Comparison of ENCODE assay signal across 27 cellular contexts in the genomic region with DNA sequence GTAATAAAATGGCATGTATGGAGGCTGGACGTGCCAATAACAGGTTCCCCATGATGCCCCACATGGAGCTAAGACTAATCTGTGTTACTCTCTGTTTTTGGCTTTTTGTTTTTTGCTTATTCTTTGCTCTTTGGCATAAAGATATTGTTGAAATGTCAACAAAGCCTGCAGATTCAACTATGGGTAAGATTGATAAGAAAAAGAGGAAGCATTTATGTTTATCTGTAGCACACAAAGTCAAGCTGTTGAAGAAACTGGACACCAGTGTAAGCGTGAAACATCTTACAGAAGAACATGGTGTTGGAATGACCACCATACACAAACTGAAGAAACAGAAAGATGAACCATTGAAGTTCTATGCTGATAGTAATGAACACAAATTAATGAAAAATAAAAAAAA.
"Had no signal": no experiment of that assay in that cellular context is flagged by ENCODE, and none has a peak within 500 bp of the region (broad histone marks: within the 10 kb centered on the region; RNA-seq: fewer than 3 reads in every experiment).

No MANE protein-coding gene starts in this region.

- H3K4me1 Mint-ChIP-seq: endodermal cell; nephron progenitor cell; stimulated activated effector memory CD8-positive, alpha-beta T cell treated with anti-CD3 and anti-CD28 coated beads, Interleukin-12 subunit alpha, Interleukin-12 subunit beta, amount 100 ng/mL, for 72 hours had no signal

- H3K27me3 ChIP-seq: gastrocnemius medialis, sigmoid colon, tibial nerve, upper lobe of right lung, uterus had no signal

- FAIRE-seq: keratinocyte had no signal

- H3K4me3 ChIP-seq: gastrocnemius medialis, lower lobe of right lung, psoas muscle, sigmoid colon, thoracic aorta, tibial nerve, upper lobe of right lung, uterus had no signal

- H3K27ac Mint-ChIP-seq: dendritic cell treated with granulocyte-macrophage colony-stimulating factor and Interleukin-4, amounts not matched to agents 40 ng/mL and 50 ng/mL, for 4 days; endodermal cell; naive thymus-derived CD8-positive, alpha-beta T cell; nephron progenitor cell; stimulated activated effector memory CD8-positive, alpha-beta T cell treated with anti-CD3 and anti-CD28 coated beads, Interleukin-12 subunit alpha, Interleukin-12 subunit beta, amount 100 ng/mL, for 72 hours had no signal

- H3K4me3 Mint-ChIP-seq: dendritic cell treated with granulocyte-macrophage colony-stimulating factor and Interleukin-4, amounts not matched to agents 40 ng/mL and 50 ng/mL, for 4 days; endodermal cell; naive thymus-derived CD8-positive, alpha-beta T cell; nephron progenitor cell; stimulated activated effector memory CD8-positive, alpha-beta T cell treated with anti-CD3 and anti-CD28 coated beads, Interleukin-12 subunit alpha, Interleukin-12 subunit beta, amount 100 ng/mL, for 72 hours had no signal

- DNase-seq: effector CD8-positive, alpha-beta T cell; foreskin fibroblast; gastrocnemius medialis; head of caudate nucleus; left ventricle myocardium superior; lower lobe of right lung; naive thymus-derived CD8-positive, alpha-beta T cell; nephron progenitor cell; nucleus accumbens; posterior cingulate gyrus; psoas muscle; right cardiac atrium; sigmoid colon; stimulated activated CD4-positive, alpha-beta T cell treated with anti-CD3 and anti-CD28 coated beads, Interleukin-2, amount 100 ng/mL, for 24 hours; stimulated activated CD4-positive, alpha-beta T cell treated with anti-CD3 and anti-CD28 coated beads, Interleukin-4, amount 100 ng/mL, for 24 hours; stimulated activated naive CD8-positive, alpha-beta T cell treated with anti-CD3 and anti-CD28 coated beads, Interleukin-15, Interleukin-2, amounts not matched to agents 100 U/mL and 50 U/mL, for 24 hours; substantia nigra; upper lobe of right lung; uterus had no signal

- H3K4me1 ChIP-seq: gastrocnemius medialis, lower lobe of right lung, psoas muscle, sigmoid colon, tibial nerve, upper lobe of right lung, uterus had no signal

- H3K36me3 Mint-ChIP-seq: stimulated activated effector memory CD8-positive, alpha-beta T cell treated with anti-CD3 and anti-CD28 coated beads, Interleukin-12 subunit alpha, Interleukin-12 subunit beta, amount 100 ng/mL, for 72 hours had no signal

- H3K36me3 ChIP-seq: gastrocnemius medialis, lower lobe of right lung, sigmoid colon, thoracic aorta, tibial nerve, upper lobe of right lung, uterus had no signal

- H3K27ac ChIP-seq: epithelial cell of prostate, gastrocnemius medialis, lower lobe of right lung, psoas muscle, sigmoid colon, thoracic aorta, tibial nerve, upper lobe of right lung, uterus had no signal

- H3K9me3 ChIP-seq: gastrocnemius medialis, thoracic aorta, upper lobe of right lung, uterus had no signal

- ATAC-seq: esophagus mucosa; gastrocnemius medialis; left ventricle myocardium superior; lower lobe of right lung; naive thymus-derived CD8-positive, alpha-beta T cell; psoas muscle; right cardiac atrium; stimulated activated effector memory CD8-positive, alpha-beta T cell treated with anti-CD3 and anti-CD28 coated beads, Interleukin-12 subunit alpha, Interleukin-12 subunit beta, amount 100 ng/mL, for 72 hours; stimulated activated naive CD8-positive, alpha-beta T cell treated with anti-CD3 and anti-CD28 coated beads, Interleukin-15, Interleukin-2, amounts not matched to agents 100 U/mL and 50 U/mL, for 24 hours; upper lobe of right lung had no signal

- H3K27me3 Mint-ChIP-seq: dendritic cell treated with granulocyte-macrophage colony-stimulating factor and Interleukin-4, amounts not matched to agents 40 ng/mL and 50 ng/mL, for 4 days; naive thymus-derived CD8-positive, alpha-beta T cell had no signal
